Comparison of ENCODE assay signal across 20 cellular contexts in the genomic region with DNA sequence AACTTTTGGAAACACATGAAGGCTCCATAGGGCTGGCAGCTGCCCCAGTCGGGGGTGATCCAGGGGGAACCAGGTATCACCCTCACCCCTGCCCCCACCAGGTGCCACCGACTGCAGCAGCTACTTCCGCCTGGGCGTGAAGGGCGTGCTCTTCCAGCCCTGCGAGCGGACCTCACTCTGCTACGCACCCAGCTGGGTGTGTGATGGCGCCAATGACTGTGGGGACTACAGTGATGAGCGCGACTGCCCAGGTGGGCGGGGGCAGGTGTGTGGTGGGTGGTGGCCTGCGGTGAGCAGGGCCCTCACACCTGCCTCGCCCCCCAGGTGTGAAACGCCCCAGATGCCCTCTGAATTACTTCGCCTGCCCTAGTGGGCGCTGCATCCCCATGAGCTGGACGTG. TPM values are rescaled to one million over a fixed set of nuclear protein-coding genes. Genes with fewer than 3 reads are reported as not detected.
A peak's percentile ranks its signal among the peaks of the same experiment; 100 is the strongest.
DNase-seq lines count a peak whose midpoint lies in the region; ATAC-seq and TF ChIP-seq lines count a peak whose summit lies in the region.
"Had no signal": no experiment of that assay in that cellular context is flagged by ENCODE, and none has a peak within 500 bp of the region (broad histone marks: within the 10 kb centered on the region; RNA-seq: fewer than 3 reads in every experiment).

No MANE protein-coding gene starts in this region.

- no peak overlapping the region for H3K4me2 ChIP-seq in neuronal stem cell (ENCODE audit: insufficient read depth, low read length, poor library complexity, severe bottlenecking)

- no peak overlapping the region for H2BK15ac ChIP-seq in neuronal stem cell (ENCODE audit: low read length)

- no peaks in the 10 kb centered on the region for H3K9me3 ChIP-seq in HEK293 (ENCODE audit: control insufficient read depth, insufficient read depth, low read depth, low read length)
- H3K9me3 ChIP-seq in neuronal stem cell (replicated peaks in 1 of 2; ENCODE audit: control insufficient read depth in 2 of 2, insufficient read depth in 1 of 2, low read depth in 1 of 2, low read length in 2 of 2): peaks cover 0 to 8% of the 10 kb centered on the region in 2 donors
- H3K9me3 ChIP-seq: Caco-2 had no signal

- no CpG with 5 or more reads among the region's 18 CpGs for WGBS in neuronal stem cell (ENCODE audit: extremely low coverage in 2 of 2, insufficient read length in 2 of 2, insufficient replicate concordance in 1 of 2), 2 donors

- H3K27ac ChIP-seq in HEK293 (ENCODE audit: extremely low read depth, low read depth, low read length) (no peak overlapping the region), neuronal stem cell (replicated peaks; ENCODE audit: low read length) (no peak overlapping the region)

- H3K79me1 ChIP-seq in neuronal stem cell (ENCODE audit: low read depth, low read length): peaks cover 10% of the 10 kb centered on the region

- POLR2A ChIA-PET in HEK293 (lab: Yijun Ruan, JAX) (interaction anchor here (1.2 kb wide), 1 partner anchor 47 kb away, joined by 3 read pairs; no protein-coding TSS in a partner anchor), WTC11 (lab: Charles Lee) (no interaction called here)

- no peak overlapping the region for H2BK5ac ChIP-seq in neuronal stem cell (ENCODE audit: low read length)

- H2AK5ac ChIP-seq in neuronal stem cell (ENCODE audit: low read depth, low read length): no peak overlapping the region

- H3K23ac ChIP-seq in neuronal stem cell (ENCODE audit: low read depth, low read length, poor library complexity): peak overlapping the region; percentile 43

- H4K8ac ChIP-seq in neuronal stem cell (ENCODE audit: low read depth, low read length): peak overlapping the region; percentile 3

- H3K27ac Mint-ChIP-seq in WTC11: peak overlapping the region; percentile 53; the same call in 1 of the 2 replicates
- H3K27ac Mint-ChIP-seq: CD14-positive monocyte; CD8-positive, alpha-beta T cell had no signal

- H3K4me1 Mint-ChIP-seq in WTC11: no peaks in the 10 kb centered on the region
- H3K4me1 Mint-ChIP-seq: CD14-positive monocyte had no signal

- no peak overlapping the region for H3K4ac ChIP-seq in neuronal stem cell (ENCODE audit: low read length)

- no peak overlapping the region for H3K9ac ChIP-seq in neuronal stem cell (ENCODE audit: low read depth, low read length, poor library complexity)

- CTCF ChIA-PET in HEK293 (lab: Yijun Ruan, JAX) (interaction anchor here (0.7 to 1.5 kb wide), 4 partner anchors 20 to 70 kb away, joined by 3 to 6 read pairs (median 4); no protein-coding TSS in a partner anchor), WTC11 (lab: Charles Lee) (no interaction called here)

- H3K14ac ChIP-seq in neuronal stem cell (ENCODE audit: low read length): no peak overlapping the region

- H3K4me3 Mint-ChIP-seq in WTC11: no peak overlapping the region
- H3K4me3 Mint-ChIP-seq: CD14-positive monocyte; CD8-positive, alpha-beta T cell had no signal

- H4K91ac ChIP-seq in neuronal stem cell (ENCODE audit: low read depth, low read length, poor library complexity): no peak overlapping the region

- peaks cover 9 to 100% of the 10 kb centered on the region in 2 experiments; a peak in 2 of 3 replicates for H3K36me3 ChIP-seq in HEK293 (ENCODE audit: control insufficient read depth in 2 of 2, insufficient read depth in 1 of 2, low read length in 2 of 2)
- peaks cover 96 to 100% of the 10 kb centered on the region in 2 donors for H3K36me3 ChIP-seq in neuronal stem cell (replicated peaks in 1 of 2; ENCODE audit: control insufficient read depth in 2 of 2, insufficient read depth in 2 of 2, low read length in 2 of 2)

- ATAC-seq in WTC11 (no peak), HG03097 (IDR thresholded peaks at IDR 0.05; ENCODE audit: low FRiP score, unreplicated experiment) (no peak)
- ATAC-seq: CD8-positive, alpha-beta T cell; K562 had no signal

- no peaks in the 10 kb centered on the region for H3K27me3 Mint-ChIP-seq in WTC11 (ENCODE audit: low read depth)

- DNase-seq in COLO668 (lab: John Stamatoyannopoulos, UW; ENCODE audit: unreplicated experiment): peak; percentile 45
- no peak for DNase-seq in WTC11 (ENCODE audit: low spot score)
- no peak for DNase-seq in neuronal stem cell (ENCODE audit: low spot score)
- DNase-seq in activated CD8-positive, alpha-beta memory T cell treated with anti-CD3 and anti-CD28 coated beads, Interleukin-2, amount 50 U/mL, for 4 hours: no peak
- DNase-seq in AML-193 (lab: John Stamatoyannopoulos, UW): no peak
- DNase-seq: ACHN; Caco-2; CD8-positive, alpha-beta T cell; DMS 273 treated with DMSO at 0.1 percent for 48 hours; DMS79 treated with DMSO at 0.1 percent for 48 hours; EL; GOT3; HCEC 1CT; Karpas-422 had no signal

- no peak overlapping the region for H2BK12ac ChIP-seq in neuronal stem cell (ENCODE audit: low read length)

- TF ChIP-seq CTCF in HEK293 (tag by site-specific recombination; IDR thresholded peaks at IDR 0.05) (no peak), WTC11 (IDR thresholded peaks at IDR 0.05) (no peak)

- H3K9me3 Mint-ChIP-seq in WTC11: peaks cover 5% of the 10 kb centered on the region; the same call in 1 of the 2 replicates
- H3K9me3 Mint-ChIP-seq: CD8-positive, alpha-beta T cell had no signal

- no peak overlapping the region for H2BK120ac ChIP-seq in neuronal stem cell (ENCODE audit: low read depth, low read length)

- H3K4me3 ChIP-seq in HEK293 (ENCODE audit: low read depth, low read length) (no peak overlapping the region), neuronal stem cell (ENCODE audit: low read length in 2 of 2) (peak overlapping the region in 1 of 2 donors; percentile 24)
- H3K4me3 ChIP-seq: K562 had no signal

- H3K4me1 ChIP-seq in HEK293 (ENCODE audit: control insufficient read depth, insufficient read depth, low read length) (no peaks in the 10 kb centered on the region), neuronal stem cell (ENCODE audit: control insufficient read depth in 2 of 2, insufficient read depth in 1 of 2, low read depth in 1 of 2, low read length in 2 of 2) (no peaks in the 10 kb centered on the region)
- H3K4me1 ChIP-seq: Caco-2 had no signal

- H3K27me3 ChIP-seq in neuronal stem cell (ENCODE audit: control insufficient read depth in 3 of 3, insufficient read depth in 3 of 3, low read depth in 1 of 3, low read length in 3 of 3): no peaks in the 10 kb centered on the region

- no peak overlapping the region for H3K18ac ChIP-seq in neuronal stem cell (ENCODE audit: low read length)

- no peak overlapping the region for H2AFZ ChIP-seq in neuronal stem cell (ENCODE audit: low read length)

- peaks cover 71% of the 10 kb centered on the region for H3K36me3 Mint-ChIP-seq in WTC11

TF ChIP-seq in HEK293, 187 proteins besides CTCF, POLR2A, EP300 and RAD21:
- TF ChIP-seq OSR2 (tag by site-specific recombination; IDR thresholded peaks at IDR 0.05): no peak
- peak; percentile 21; the same call in 1 of the 2 replicates for TF ChIP-seq KLF1 (tag by site-specific recombination; IDR thresholded peaks at IDR 0.05)

TF ChIP-seq in WTC11, 78 proteins besides CTCF, POLR2A, EP300 and RAD21:
- TF ChIP-seq, protein P1, sequence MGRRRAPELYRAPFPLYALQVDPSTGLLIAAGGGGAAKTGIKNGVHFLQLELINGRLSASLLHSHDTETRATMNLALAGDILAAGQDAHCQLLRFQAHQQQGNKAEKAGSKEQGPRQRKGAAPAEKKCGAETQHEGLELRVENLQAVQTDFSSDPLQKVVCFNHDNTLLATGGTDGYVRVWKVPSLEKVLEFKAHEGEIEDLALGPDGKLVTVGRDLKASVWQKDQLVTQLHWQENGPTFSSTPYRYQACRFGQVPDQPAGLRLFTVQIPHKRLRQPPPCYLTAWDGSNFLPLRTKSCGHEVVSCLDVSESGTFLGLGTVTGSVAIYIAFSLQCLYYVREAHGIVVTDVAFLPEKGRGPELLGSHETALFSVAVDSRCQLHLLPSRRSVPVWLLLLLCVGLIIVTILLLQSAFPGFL (CRISPR knock-in tag; IDR thresholded peaks at IDR 0.05; ENCODE audit: borderline replicate concordance): no peak
- TF ChIP-seq, protein P2, sequence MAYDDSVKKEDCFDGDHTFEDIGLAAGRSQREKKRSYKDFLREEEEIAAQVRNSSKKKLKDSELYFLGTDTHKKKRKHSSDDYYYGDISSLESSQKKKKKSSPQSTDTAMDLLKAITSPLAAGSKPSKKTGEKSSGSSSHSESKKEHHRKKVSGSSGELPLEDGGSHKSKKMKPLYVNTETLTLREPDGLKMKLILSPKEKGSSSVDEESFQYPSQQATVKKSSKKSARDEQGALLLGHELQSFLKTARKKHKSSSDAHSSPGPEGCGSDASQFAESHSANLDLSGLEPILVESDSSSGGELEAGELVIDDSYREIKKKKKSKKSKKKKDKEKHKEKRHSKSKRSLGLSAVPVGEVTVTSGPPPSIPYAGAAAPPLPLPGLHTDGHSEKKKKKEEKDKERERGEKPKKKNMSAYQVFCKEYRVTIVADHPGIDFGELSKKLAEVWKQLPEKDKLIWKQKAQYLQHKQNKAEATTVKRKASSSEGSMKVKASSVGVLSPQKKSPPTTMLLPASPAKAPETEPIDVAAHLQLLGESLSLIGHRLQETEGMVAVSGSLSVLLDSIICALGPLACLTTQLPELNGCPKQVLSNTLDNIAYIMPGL (CRISPR knock-in tag; IDR thresholded peaks at IDR 0.05): no peak
- TF ChIP-seq, protein P3, sequence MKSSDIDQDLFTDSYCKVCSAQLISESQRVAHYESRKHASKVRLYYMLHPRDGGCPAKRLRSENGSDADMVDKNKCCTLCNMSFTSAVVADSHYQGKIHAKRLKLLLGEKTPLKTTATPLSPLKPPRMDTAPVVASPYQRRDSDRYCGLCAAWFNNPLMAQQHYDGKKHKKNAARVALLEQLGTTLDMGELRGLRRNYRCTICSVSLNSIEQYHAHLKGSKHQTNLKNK (CRISPR knock-in tag; IDR thresholded peaks at IDR 0.05): no peak
TF ChIP-seq in WTC11: peak in this region for 0.

RNA-seq across cellular contexts. Expression of a gene that starts 22.3 kb away (rescaled TPM):
- 3.7 to 4.9 TPM (median 4.4 TPM) in 3 replicates for total RNA-seq in WTC11 (2021)
- 0.26 TPM for polyA plus RNA-seq in neuronal stem cell (2013, experiment 1 of 2)
- 0.29 TPM for polyA plus RNA-seq in neuronal stem cell (2013, experiment 2 of 2)
- polyA plus RNA-seq: CD14-positive monocyte had no signal

RNA-seq across cellular contexts. Expression of a gene that starts 35.3 kb away (rescaled TPM):
- 262 to 297 TPM (median 265 TPM) in 3 replicates for total RNA-seq in WTC11 (2021)
- 117 TPM for polyA plus RNA-seq in neuronal stem cell (2013, experiment 1 of 2)
- polyA plus RNA-seq in neuronal stem cell (2013, experiment 2 of 2): 112 TPM

RNA-seq across cellular contexts. Expression of a gene that starts 46.8 kb away (rescaled TPM):
- not detected in 3 replicates for total RNA-seq in WTC11 (2021)
- not detected for polyA plus RNA-seq in neuronal stem cell (2013, experiment 1 of 2)
- not detected for polyA plus RNA-seq in neuronal stem cell (2013, experiment 2 of 2)
- total RNA-seq: A172; Caco-2; CD8-positive, alpha-beta T cell; K562 had no signal
- polyA plus RNA-seq: BJ, K562 had no signal

RNA-seq across cellular contexts. Expression of a gene that starts 56.7 kb away (rescaled TPM):
- 3.2 to 3.4 TPM (median 3.3 TPM) in 3 replicates for total RNA-seq in WTC11 (2021)
- 0.79 TPM for polyA plus RNA-seq in neuronal stem cell (2013, experiment 1 of 2)
- polyA plus RNA-seq in neuronal stem cell (2013, experiment 2 of 2): 0.93 TPM
